Comparison of ENCODE assay signal across 36 cellular contexts in the genomic region with DNA sequence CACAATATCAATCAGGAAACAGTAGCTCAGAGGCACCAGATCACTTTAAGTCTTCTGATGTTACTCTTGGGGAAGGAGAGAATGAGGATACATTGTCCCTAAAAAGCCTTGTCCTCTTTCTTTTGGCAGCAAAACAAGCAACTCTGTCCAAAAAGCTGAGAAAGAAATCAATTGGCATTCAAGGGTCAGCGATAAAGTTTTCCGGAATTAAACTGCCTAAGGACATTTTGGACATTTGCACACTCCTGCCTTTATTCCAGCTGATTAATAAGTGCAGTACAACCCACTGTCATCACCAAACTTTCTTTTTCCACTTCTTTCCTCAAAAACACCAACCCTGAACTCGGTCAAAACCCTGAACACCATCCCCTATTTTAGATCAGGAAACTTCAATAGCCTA.
"Had no signal": no experiment of that assay in that cellular context is flagged by ENCODE, and none has a peak within 500 bp of the region (broad histone marks: within the 10 kb centered on the region; RNA-seq: fewer than 3 reads in every experiment).

No MANE protein-coding gene starts in this region.

- H3K4me1 ChIP-seq: adrenal gland, gastrocnemius medialis had no signal

- H3K4me3 Mint-ChIP-seq: activated B cell treated with CpG ODN at 0.5 μM for 24 hours; activated CD8-positive, alpha-beta T cell treated with anti-CD3 and anti-CD28 coated beads for 36 hours; activated naive CD4-positive, alpha-beta T cell treated with anti-CD3 and anti-CD28 coated beads for 36 hours; activated naive CD4-positive, alpha-beta T cell treated with anti-CD3 and anti-CD28 coated beads, Interleukin-2, amount 50 U/mL, for 24 hours; activated naive CD8-positive, alpha-beta T cell treated with anti-CD3 and anti-CD28 coated beads for 36 hours; activated naive CD8-positive, alpha-beta T cell treated with anti-CD3 and anti-CD28 coated beads, Interleukin-2, amount 50 U/mL, for 24 hours; activated T-cell treated with anti-CD3 and anti-CD28 coated beads, Interleukin-2, amount 50 U/mL, for 4 hours; activated T-helper 17 cell treated with anti-CD3 and anti-CD28 coated beads, Interleukin-2, amount 50 U/mL, for 72 hours; central memory CD8-positive, alpha-beta T cell; dendritic cell treated with granulocyte-macrophage colony-stimulating factor and Interleukin-4, amounts not matched to agents 40 ng/mL and 50 ng/mL, for 4 days; endodermal cell; T-helper 17 cell; T-helper 2 cell treated with Interferon-gamma antibody and Interleukin-4, amounts not matched to agents 5 μg/mL and 100 μg/mL, for 36 hours had no signal

- H3K9me3 Mint-ChIP-seq: activated CD8-positive, alpha-beta T cell treated with anti-CD3 and anti-CD28 coated beads for 36 hours; T-helper 2 cell treated with Interferon-gamma antibody and Interleukin-4, amounts not matched to agents 5 μg/mL and 100 μg/mL, for 36 hours had no signal

- H3K27me3 ChIP-seq: brain microvascular endothelial cell, gastrocnemius medialis had no signal

- DNase-seq: activated B cell treated with CpG ODN at 0.5 μM for 24 hours; activated CD4-positive, alpha-beta T cell treated with anti-CD3 and anti-CD28 coated beads for 48 hours; activated CD4-positive, alpha-beta T cell treated with anti-CD3 and anti-CD28 coated beads, Interleukin-2, amount 50 U/mL, for 1 hour; activated CD4-positive, alpha-beta T cell treated with anti-CD3 and anti-CD28 coated beads, Interleukin-2, amount 50 U/mL, for 48 hours; activated CD8-positive, alpha-beta memory T cell treated with anti-CD3 and anti-CD28 coated beads for 24 hours; activated CD8-positive, alpha-beta T cell treated with anti-CD3 and anti-CD28 coated beads for 36 hours; activated effector memory CD4-positive, alpha-beta T cell treated with Interleukin-2 at 50 U/mL for 16 hours; activated gamma-delta T cell treated with Interleukin-2 at 50 U/mL for 16 hours; activated naive CD4-positive, alpha-beta T cell treated with anti-CD3 and anti-CD28 coated beads for 36 hours; activated naive CD8-positive, alpha-beta T cell treated with anti-CD3 and anti-CD28 coated beads for 36 hours; activated naive CD8-positive, alpha-beta T cell treated with anti-CD3 and anti-CD28 coated beads, Interleukin-2, amount 50 U/mL, for 24 hours; activated T-cell treated with anti-CD3 and anti-CD28 coated beads, Interleukin-2, amount 50 U/mL, for 4 hours; adrenal gland; amygdala; aorta; brain microvascular endothelial cell; dorsolateral prefrontal cortex; effector memory CD4-positive, alpha-beta T cell; endodermal cell; foreskin fibroblast; gastrocnemius medialis; glutamatergic neuron; heart left ventricle; T-helper 1 cell; T-helper 17 cell; T1000; WERI-Rb-1 had no signal

- H3K27me3 Mint-ChIP-seq: activated B cell treated with CpG ODN at 0.5 μM for 24 hours had no signal

- H3K36me3 ChIP-seq: adrenal gland, brain microvascular endothelial cell, gastrocnemius medialis, heart left ventricle, WERI-Rb-1 had no signal

- H3K27ac ChIP-seq: adrenal gland, brain microvascular endothelial cell, coronary artery, dorsolateral prefrontal cortex, gastrocnemius medialis, heart left ventricle, WERI-Rb-1 had no signal

- ATAC-seq: activated CD4-positive, CD25-positive, alpha-beta regulatory T cell treated with anti-CD3 and anti-CD28 coated beads, Interleukin-2, amount 50 U/mL, for 24 hours; activated CD8-positive, alpha-beta T cell treated with anti-CD3 and anti-CD28 coated beads for 36 hours; activated naive CD8-positive, alpha-beta T cell treated with anti-CD3 and anti-CD28 coated beads, Interleukin-2, amount 50 U/mL, for 24 hours; activated T-cell treated with anti-CD3 and anti-CD28 coated beads, Interleukin-2, amount 50 U/mL, for 4 hours; activated T-helper 17 cell treated with anti-CD3 and anti-CD28 coated beads, Interleukin-2, amount 50 U/mL, for 72 hours; esophagus mucosa; gastrocnemius medialis; heart left ventricle; T-helper 17 cell had no signal

- H3K4me3 ChIP-seq: adrenal gland, coronary artery, dorsolateral prefrontal cortex, gastrocnemius medialis, heart left ventricle had no signal

- H3K36me3 Mint-ChIP-seq: activated naive CD4-positive, alpha-beta T cell treated with anti-CD3 and anti-CD28 coated beads, Interleukin-2, amount 50 U/mL, for 24 hours; activated naive CD8-positive, alpha-beta T cell treated with anti-CD3 and anti-CD28 coated beads for 36 hours had no signal

- H3K27ac Mint-ChIP-seq: activated B cell treated with CpG ODN at 0.5 μM for 24 hours; activated CD8-positive, alpha-beta T cell treated with anti-CD3 and anti-CD28 coated beads for 36 hours; activated naive CD4-positive, alpha-beta T cell treated with anti-CD3 and anti-CD28 coated beads for 36 hours; activated naive CD4-positive, alpha-beta T cell treated with anti-CD3 and anti-CD28 coated beads, Interleukin-2, amount 50 U/mL, for 24 hours; activated naive CD8-positive, alpha-beta T cell treated with anti-CD3 and anti-CD28 coated beads for 36 hours; activated naive CD8-positive, alpha-beta T cell treated with anti-CD3 and anti-CD28 coated beads, Interleukin-2, amount 50 U/mL, for 24 hours; activated T-helper 17 cell treated with anti-CD3 and anti-CD28 coated beads, Interleukin-2, amount 50 U/mL, for 72 hours; dendritic cell treated with granulocyte-macrophage colony-stimulating factor and Interleukin-4, amounts not matched to agents 40 ng/mL and 50 ng/mL, for 4 days; endodermal cell; T-helper 17 cell; T-helper 2 cell treated with Interferon-gamma antibody and Interleukin-4, amounts not matched to agents 5 μg/mL and 100 μg/mL, for 36 hours had no signal

- H3K4me1 Mint-ChIP-seq: activated B cell treated with CpG ODN at 0.5 μM for 24 hours; activated naive CD8-positive, alpha-beta T cell treated with anti-CD3 and anti-CD28 coated beads for 36 hours; activated naive CD8-positive, alpha-beta T cell treated with anti-CD3 and anti-CD28 coated beads, Interleukin-2, amount 50 U/mL, for 24 hours; activated T-helper 17 cell treated with anti-CD3 and anti-CD28 coated beads, Interleukin-2, amount 50 U/mL, for 72 hours; central memory CD8-positive, alpha-beta T cell; T-helper 17 cell had no signal

- FAIRE-seq: bronchial epithelial cell had no signal

- H3K9me3 ChIP-seq: adrenal gland, gastrocnemius medialis had no signal
